In the genomic region with DNA sequence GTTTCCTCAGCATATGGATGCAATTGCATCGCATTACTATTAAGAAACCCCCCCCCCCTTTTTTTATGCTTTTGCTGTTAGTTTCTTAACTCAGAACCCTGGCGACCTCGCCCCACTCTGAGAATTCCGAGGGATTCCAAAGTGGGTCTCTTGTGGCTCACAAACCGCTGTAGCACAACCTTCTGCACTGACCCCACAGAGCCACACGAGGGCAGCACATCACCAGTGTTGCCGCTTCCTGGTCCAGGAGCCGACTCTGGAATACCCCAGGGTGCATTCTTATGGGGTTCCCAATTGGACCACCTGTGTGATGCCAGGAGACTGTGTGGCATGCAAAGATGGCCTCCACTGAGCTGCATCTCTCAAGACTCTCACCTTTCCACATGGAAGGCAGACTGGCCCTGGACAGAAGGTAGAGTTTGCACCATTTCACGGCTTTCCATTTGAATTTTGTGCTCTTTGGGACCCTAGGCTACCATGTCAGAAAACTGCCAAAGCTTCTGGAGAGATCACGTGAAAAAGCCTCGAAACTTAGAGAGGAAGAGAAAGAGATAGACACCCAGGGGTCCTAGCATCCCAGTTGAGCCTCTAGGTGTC, we compare ENCODE assay signal across 7 cellular contexts.
DNase-seq lines count a peak whose midpoint lies in the region; ATAC-seq, FAIRE-seq and TF ChIP-seq lines count a peak whose summit lies in the region.

No MANE protein-coding gene starts in this region.

- in situ Hi-C loops in SK-MEL-5 (cut with HindIII; ENCODE audit: low pct_unique_long_range_greater_than_20kb, low sequenced_read_pairs) = no loop called here

- no peaks in the 10 kb centered on the region for H3K9me3 ChIP-seq in small intestine (ENCODE audit: control insufficient read depth, low read depth)

- no peak for FAIRE-seq in small intestine (lab: Jason Lieb, UNC)

- WGBS in small intestine, 3 donors = 24 to 25% (median 25%) methylated on average over 11 of the region's 11 CpGs

- H3K27ac ChIP-seq in small intestine (ENCODE audit: low read depth in 1 of 2, low read length in 1 of 2) = no peak overlapping the region

- no peak for ATAC-seq in GM18867 (IDR thresholded peaks at IDR 0.05; ENCODE audit: unreplicated experiment)
- no peak for ATAC-seq in HG03159 (IDR thresholded peaks at IDR 0.05; ENCODE audit: unreplicated experiment)

- H3K4me1 ChIP-seq in small intestine (ENCODE audit: control insufficient read depth in 2 of 2, insufficient read depth in 1 of 2, low read depth in 1 of 2, low read length in 1 of 2) = no peaks in the 10 kb centered on the region

- TF ChIP-seq CTCF in HFF-Myc (IDR thresholded peaks at IDR 0.05; ENCODE audit: low read depth, low read length, missing control alignments) = peak; percentile 66

- H3K4me3 ChIP-seq in HFF-Myc (replicated peaks; ENCODE audit: low read depth, low read length) (no peak overlapping the region), small intestine (ENCODE audit: low read depth in 1 of 2, low read length in 2 of 2) (no peak overlapping the region)

- DNase-seq in DMS153 treated with DMSO at 0.1 percent for 48 hours (lab: John Stamatoyannopoulos, UW; ENCODE audit: unreplicated experiment) = peak; percentile 3
- no peak for DNase-seq in HFF-Myc (ENCODE audit: extremely low read depth, low read depth)
- peak; percentile 64 for DNase-seq in SK-MEL-5 (ENCODE audit: low read depth, low spot score)
- DNase-seq in germinal center (ENCODE audit: low spot score) = peak; percentile 24
- peak; percentile 23 for DNase-seq in small intestine

- peaks cover 0 to 4% of the 10 kb centered on the region in 2 donors for H3K27me3 ChIP-seq in small intestine (ENCODE audit: control insufficient read depth in 2 of 2, insufficient read depth in 2 of 2, low read length in 2 of 2)

- no peaks in the 10 kb centered on the region for H3K36me3 ChIP-seq in small intestine (ENCODE audit: control insufficient read depth in 2 of 2, insufficient read depth in 2 of 2, low read length in 2 of 2)
